1 cellular context compared by ENCODE assay signal in genomic region chr13:45615501-45616101, GRCh38.
A peak's percentile ranks its signal among the peaks of the same experiment; 100 is the strongest.
TF ChIP-seq lines count a peak whose summit lies in the region.

Gene ERICH6B (minus strand): TSS chr13:45615739. CDS start chr13:45597005, 18,734 bp downstream.

TF ChIP-seq in WTC11, 78 proteins besides CTCF, POLR2A, EP300 and RAD21 (continued from another document and continues in another):
- no peak for TF ChIP-seq ATF2 (CRISPR knock-in tag; IDR thresholded peaks at IDR 0.05; ENCODE audit: borderline replicate concordance, low read depth)
- no peak for TF ChIP-seq ZNF423 (CRISPR knock-in tag; IDR thresholded peaks at IDR 0.05)
- peak; percentile 29; the same call in 1 of the 2 replicates for TF ChIP-seq FOXK1 (CRISPR knock-in tag; IDR thresholded peaks at IDR 0.05)
- TF ChIP-seq ZSCAN18 (CRISPR knock-in tag; IDR thresholded peaks at IDR 0.05), result no peak
- TF ChIP-seq NFATC4 (CRISPR knock-in tag; IDR thresholded peaks at IDR 0.05), result no peak
- TF ChIP-seq TP53 (CRISPR knock-in tag; IDR thresholded peaks at IDR 0.05), result no peak
- TF ChIP-seq NR1H2 (CRISPR knock-in tag; IDR thresholded peaks at IDR 0.05), result no peak
- TF ChIP-seq CREM (CRISPR knock-in tag; IDR thresholded peaks at IDR 0.05), result no peak
- no peak for TF ChIP-seq TEAD4 (CRISPR knock-in tag; IDR thresholded peaks at IDR 0.05)
- no peak for TF ChIP-seq EMX1 (CRISPR knock-in tag; IDR thresholded peaks at IDR 0.05)
- TF ChIP-seq E2F5 (CRISPR knock-in tag; IDR thresholded peaks at IDR 0.05), result no peak
- TF ChIP-seq ZNF671 (CRISPR knock-in tag; IDR thresholded peaks at IDR 0.05), result no peak
- TF ChIP-seq CBFB (CRISPR knock-in tag; IDR thresholded peaks at IDR 0.05; ENCODE audit: low read depth), result 0 out of 2 replicates have a peak, but pooled peaks have one; percentile 60
- no peak for TF ChIP-seq E2F4 (CRISPR knock-in tag; IDR thresholded peaks at IDR 0.05; ENCODE audit: borderline replicate concordance, low read depth)
- no peak for TF ChIP-seq SMAD4 (CRISPR knock-in tag; IDR thresholded peaks at IDR 0.05)
- TF ChIP-seq ZBTB43 (CRISPR knock-in tag; IDR thresholded peaks at IDR 0.05), result no peak
- no peak for TF ChIP-seq IRF2 (CRISPR knock-in tag; IDR thresholded peaks at IDR 0.05; ENCODE audit: borderline replicate concordance, low read depth)
- TF ChIP-seq GTF2I (CRISPR knock-in tag; conservative IDR thresholded peaks at IDR 0.05), result no peak
- TF ChIP-seq ZNF121 (CRISPR knock-in tag; IDR thresholded peaks at IDR 0.05), result no peak
- no peak for TF ChIP-seq CDX4 (CRISPR knock-in tag; IDR thresholded peaks at IDR 0.05; ENCODE audit: borderline replicate concordance)
- TF ChIP-seq GABPB1 (CRISPR knock-in tag; IDR thresholded peaks at IDR 0.05), result no peak
- TF ChIP-seq TEAD1 (CRISPR knock-in tag; IDR thresholded peaks at IDR 0.05), result no peak
- no peak for TF ChIP-seq MLX (CRISPR knock-in tag; IDR thresholded peaks at IDR 0.05)
- no peak for TF ChIP-seq ZMAT4 (CRISPR knock-in tag; IDR thresholded peaks at IDR 0.05)
- TF ChIP-seq ZNF425 (CRISPR knock-in tag; conservative IDR thresholded peaks at IDR 0.05), result no peak
- no peak for TF ChIP-seq ZNF263 (CRISPR knock-in tag; IDR thresholded peaks at IDR 0.05; ENCODE audit: low read depth)
- peak; percentile 20; the same call in 1 of the 2 replicates for TF ChIP-seq PRDM15 (CRISPR knock-in tag; IDR thresholded peaks at IDR 0.05)
- TF ChIP-seq HMGA2 (CRISPR knock-in tag; IDR thresholded peaks at IDR 0.05), result no peak
- no peak for TF ChIP-seq ATF6 (CRISPR knock-in tag; IDR thresholded peaks at IDR 0.05)
- no peak for TF ChIP-seq ZNF416 (CRISPR knock-in tag; IDR thresholded peaks at IDR 0.05)
- TF ChIP-seq MAX (CRISPR knock-in tag; IDR thresholded peaks at IDR 0.05), result 0 out of 2 replicates have a peak, but pooled peaks have one; percentile 39
- TF ChIP-seq AR (CRISPR knock-in tag; IDR thresholded peaks at IDR 0.05), result no peak
- TF ChIP-seq ETV6 (CRISPR knock-in tag; IDR thresholded peaks at IDR 0.05), result 0 out of 2 replicates have a peak, but pooled peaks have one; percentile 17
- no peak for TF ChIP-seq FOXP4 (CRISPR knock-in tag; IDR thresholded peaks at IDR 0.05)
